In genomic region chr3:66432767-66433521, GRCh38 we compare ENCODE assay signal across 21 cellular contexts.
A peak's percentile ranks its signal among the peaks of the same experiment; 100 is the strongest.
DNase-seq lines count a peak whose midpoint lies in the region; ATAC-seq, FAIRE-seq and TF ChIP-seq lines count a peak whose summit lies in the region.
"Had no signal": no experiment of that assay in that cellular context is flagged by ENCODE, and none has a peak within 500 bp of the region (broad histone marks: within the 10 kb centered on the region; RNA-seq: fewer than 3 reads in every experiment).

No MANE protein-coding gene starts in this region.

- TF ChIP-seq CTCF in HepG2 (CRISPR knock-in tag; IDR thresholded peaks at IDR 0.05) (no peak), right lobe of liver (IDR thresholded peaks at IDR 0.05) (no peak), prostate gland (IDR thresholded peaks at IDR 0.05) (no peak), spleen (IDR thresholded peaks at IDR 0.05 in 8 of 11, conservative IDR thresholded peaks at IDR 0.05 in 3 of 11) (no peak)

- DNase-seq in HepG2 (ENCODE audit: low spot score) (no peak), right lobe of liver (no peak), Right ventricle myocardium superior (no peak), prostate gland (ENCODE audit: low spot score) (no peak), NCI-H748 (lab: John Stamatoyannopoulos, UW; ENCODE audit: unreplicated experiment) (no peak), mucosa of gallbladder (ENCODE audit: low spot score) (no peak), spleen (no peak), mesenteric fat pad (ENCODE audit: low spot score) (no peak)
- DNase-seq: activated CD4-positive, CD25-positive, alpha-beta regulatory T cell; activated naive CD8-positive, alpha-beta T cell treated with anti-CD3 and anti-CD28 coated beads, Interleukin-2, amount 50 U/mL, for 24 hours; dermis blood vessel endothelial cell; foreskin keratinocyte; GOT3; mesendoderm; NCI-H1417 treated with DMSO at 0.1 percent for 48 hours; NCI-H524 treated with DMSO at 0.1 percent for 48 hours; SIG-M5; stimulated activated naive CD4-positive, alpha-beta T cell; upper lobe of left lung had no signal

- intact Hi-C loops in HepG2 (cut with micrococcal nuclease; ENCODE audit: unreplicated experiment): no loop called here
- intact Hi-C loops in right lobe of liver (cut with DNase I): no loop called here
- intact Hi-C loops in Right ventricle myocardium superior (cut with DNase I): no loop called here
- intact Hi-C loops in prostate gland (cut with DNase I): no loop called here
- intact Hi-C loops in spleen (cut with DNase I; ENCODE audit: low total_unique reads): no loop called here

- H3K27ac ChIP-seq in HepG2 (ENCODE audit: extremely low read length, insufficient read depth, low read length) (no peak overlapping the region), right lobe of liver (no peak overlapping the region), prostate gland (peak overlapping the region; percentile 14 to 21), spleen (no peak overlapping the region)
- H3K27ac ChIP-seq: foreskin keratinocyte, upper lobe of left lung had no signal

- no peak for TF ChIP-seq POLR2A in HepG2 (IDR thresholded peaks at IDR 0.05; ENCODE audit: insufficient read depth in 1 of 2, low read depth in 2 of 2, low read length in 2 of 2)
- no peak for TF ChIP-seq POLR2A in right lobe of liver (IDR thresholded peaks at IDR 0.05)
- no peak for TF ChIP-seq POLR2A in prostate gland (IDR thresholded peaks at IDR 0.05)
- TF ChIP-seq POLR2A in spleen (IDR thresholded peaks at IDR 0.05): no peak

- H3K36me3 ChIP-seq in HepG2 (replicated peaks in 1 of 2; ENCODE audit: control insufficient read depth in 1 of 2, insufficient read depth in 2 of 2, low read length in 2 of 2): peaks cover 3 to 4% of the 10 kb centered on the region in 2 experiments; a peak in 2 of 5 replicates
- no peaks in the 10 kb centered on the region for H3K36me3 ChIP-seq in right lobe of liver
- H3K36me3 ChIP-seq in prostate gland: no peaks in the 10 kb centered on the region
- H3K36me3 ChIP-seq in spleen: peaks cover 0 to 4% (median 0%) of the 10 kb centered on the region in 6 donors

- no peaks in the 10 kb centered on the region for H3K9me3 ChIP-seq in HepG2 (ENCODE audit: low read length)
- H3K9me3 ChIP-seq in right lobe of liver: no peaks in the 10 kb centered on the region
- H3K9me3 ChIP-seq in prostate gland: no peaks in the 10 kb centered on the region
- H3K9me3 ChIP-seq in spleen: no peaks in the 10 kb centered on the region
- H3K9me3 ChIP-seq: upper lobe of left lung had no signal

- in situ Hi-C loops in HepG2 (cut with HindIII; ENCODE audit: extremely low pct_ligation_motif_present, low pct_unique_long_range_greater_than_20kb): no loop called here

- no peak overlapping the region for H3K4me3 ChIP-seq in HepG2 (replicated peaks in 1 of 3; ENCODE audit: insufficient read depth in 1 of 3, low read depth in 2 of 3, low read length in 3 of 3)
- no peak overlapping the region for H3K4me3 ChIP-seq in right lobe of liver
- H3K4me3 ChIP-seq in prostate gland: no peak overlapping the region
- no peak overlapping the region for H3K4me3 ChIP-seq in spleen
- H3K4me3 ChIP-seq: upper lobe of left lung had no signal

- 95% methylated on average over 4 of the region's 9 CpGs for WGBS in HepG2 (ENCODE audit: low lambda C conversion rate)
- WGBS in right lobe of liver (ENCODE audit: insufficient coverage, low coverage, low lambda C conversion rate, missing lambda C conversion rate): 93% methylated on average over 2 of the region's 9 CpGs
- WGBS in prostate gland: 70% methylated on average over 9 of the region's 9 CpGs
- WGBS in spleen, 5 donors: 79 to 89% (median 86%) methylated on average over 8 to 9 of the region's 9 CpGs

- no peak overlapping the region for H3K4me2 ChIP-seq in HepG2 (ENCODE audit: low read depth, low read length)

- no peaks in the 10 kb centered on the region for H4K20me1 ChIP-seq in HepG2 (ENCODE audit: insufficient read depth, low read length)

- H3K9ac ChIP-seq in HepG2 (ENCODE audit: insufficient read depth, low read depth, low read length): no peak overlapping the region

- CTCF ChIA-PET in HepG2 (lab: Yijun Ruan, JAX; ENCODE audit: low intra/inter-chr PET ratio, low total read pairs): no interaction called here

- H3K79me2 ChIP-seq in HepG2 (ENCODE audit: insufficient read depth, low read length): peaks cover 24% of the 10 kb centered on the region

- ATAC-seq in HepG2 (peak; percentile 19; the same call in 1 of the 3 replicates), right lobe of liver (no peak), Right ventricle myocardium superior (ENCODE audit: poor library complexity) (peak; percentile 11)
- ATAC-seq: activated naive CD8-positive, alpha-beta T cell treated with anti-CD3 and anti-CD28 coated beads, Interleukin-2, amount 50 U/mL, for 24 hours; foreskin keratinocyte had no signal

- TF ChIP-seq EP300 in HepG2 (IDR thresholded peaks at IDR 0.05; ENCODE audit: low read depth in 2 of 2, low read length in 2 of 2): no peak
- no peak for TF ChIP-seq EP300 in HepG2 (CRISPR knock-in tag; IDR thresholded peaks at IDR 0.05; ENCODE audit: borderline replicate concordance)

- no peaks in the 10 kb centered on the region for H3K27me3 ChIP-seq in HepG2 (ENCODE audit: control insufficient read depth in 1 of 2, insufficient read depth in 2 of 2, low read length in 2 of 2)
- no peaks in the 10 kb centered on the region for H3K27me3 ChIP-seq in right lobe of liver
- H3K27me3 ChIP-seq in prostate gland (replicated peaks; ENCODE audit: insufficient read depth): no peaks in the 10 kb centered on the region
- no peaks in the 10 kb centered on the region for H3K27me3 ChIP-seq in spleen (replicated peaks in 1 of 7)
- H3K27me3 ChIP-seq: foreskin keratinocyte, upper lobe of left lung had no signal

- H2AFZ ChIP-seq in HepG2 (ENCODE audit: low read length): no peak overlapping the region

- POLR2A ChIA-PET in HepG2 (lab: Yijun Ruan, JAX): no interaction called here

- H3K4me1 ChIP-seq in HepG2 (ENCODE audit: insufficient read depth, low read length) (peaks cover 17% of the 10 kb centered on the region), right lobe of liver (peaks cover 0 to 14% (median 8%) of the 10 kb centered on the region in 4 donors), prostate gland (replicated peaks) (peaks cover 5% of the 10 kb centered on the region), spleen (peaks cover 0 to 11% (median 6%) of the 10 kb centered on the region in 6 donors)

- TF ChIP-seq RAD21 in HepG2 (CRISPR knock-in tag; IDR thresholded peaks at IDR 0.05): no peak

- no TSS peak for BruUV-seq in HepG2 (replicated peaks; lab: Mats Ljungman, UMichigan)

- no peak for FAIRE-seq in HepG2 (lab: Jason Lieb, UNC)
- FAIRE-seq: A204.1, bronchial epithelial cell had no signal

TF ChIP-seq in HepG2, 621 proteins besides CTCF, POLR2A, EP300 and RAD21:
- TF ChIP-seq ZNF768 (CRISPR knock-in tag; IDR thresholded peaks at IDR 0.05) (peak; percentile 78), ZXDC (CRISPR knock-in tag; IDR thresholded peaks at IDR 0.05) (no peak)

Comparison
In these comparisons a context has a peak if more than half of its experiments do, and no peak if none do; other contexts are left out.
1. ATAC-seq: peak in HepG2 (single experiment) and Right ventricle myocardium superior (single experiment); none in right lobe of liver (0 of 4).
2. H3K27ac ChIP-seq: peak in prostate gland (2 of 2); none in HepG2 (single experiment), right lobe of liver (0 of 3) and spleen (0 of 8).